ENCODE assay signal across 8 cellular contexts in the genomic region with DNA sequence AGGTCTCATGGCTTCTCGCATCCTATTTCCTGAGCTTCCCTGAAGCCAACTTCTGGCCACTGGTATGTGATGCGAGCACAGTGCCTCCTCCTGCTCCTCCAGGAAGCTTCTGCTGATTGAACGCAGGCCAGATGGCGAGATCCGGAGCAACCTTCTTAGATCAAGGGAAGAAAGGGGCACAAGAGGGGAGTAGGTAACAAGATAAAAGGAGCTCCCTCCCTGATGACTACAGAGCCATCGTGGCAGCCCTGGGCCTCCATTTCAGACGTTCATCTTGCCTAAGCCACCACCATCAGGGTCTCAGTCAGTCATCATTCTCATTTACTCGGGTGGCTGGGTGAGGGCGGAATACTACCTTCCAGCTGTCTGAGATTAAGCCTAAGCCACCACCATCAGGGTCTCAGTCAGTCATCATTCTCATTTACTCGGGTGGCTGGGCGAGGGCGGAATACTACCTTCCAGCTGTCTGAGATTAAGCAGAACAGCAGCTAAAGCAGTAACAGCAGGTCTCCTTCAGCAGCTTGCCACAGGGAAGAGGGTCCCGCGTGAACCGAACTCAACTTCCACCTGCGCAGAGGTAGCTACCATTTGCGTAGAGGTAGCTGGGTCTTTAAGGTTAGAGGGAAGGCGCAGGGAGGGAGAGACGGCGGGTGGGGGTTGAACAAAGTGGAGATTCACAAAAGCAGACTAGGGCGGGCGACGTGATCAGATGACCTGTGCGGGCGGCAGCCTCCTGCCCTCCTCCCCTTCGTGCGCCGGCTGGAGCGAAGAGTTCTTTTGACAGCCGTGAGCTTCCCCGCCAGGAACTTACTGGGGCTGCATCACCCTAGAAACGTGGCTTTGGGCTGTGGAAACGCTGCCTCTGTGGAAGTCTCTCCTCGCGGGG. TPM values are rescaled to one million over a fixed set of nuclear protein-coding genes. Genes with fewer than 3 reads are reported as not detected.
DNase-seq lines count a peak whose midpoint lies in the region; ATAC-seq and TF ChIP-seq lines count a peak whose summit lies in the region.

No MANE protein-coding gene starts in this region.

- peak overlapping the region; percentile 93 to 97 (median 96) for H3K27ac Mint-ChIP-seq in naive B cell

- ATAC-seq in HG02852 (IDR thresholded peaks at IDR 0.05; ENCODE audit: unreplicated experiment) = peak; percentile 60
- peak; percentile 49 to 52 for ATAC-seq in naive B cell (ENCODE audit: low read depth in 2 of 2)
- peak; percentile 53 for ATAC-seq in stimulated activated naive CD8-positive, alpha-beta T cell treated with anti-CD3 and anti-CD28 coated beads, Interleukin-15, Interleukin-2, amounts not matched to agents 100 U/mL and 50 U/mL, for 24 hours

- DNase-seq in NCI-H1092 treated with DMSO at 0.1 percent for 48 hours (lab: John Stamatoyannopoulos, UW) (peak; percentile 33), NCI-H1092 (lab: John Stamatoyannopoulos, UW) (no peak), NCI-H446 treated with DMSO at 0.1 percent for 48 hours (lab: John Stamatoyannopoulos, UW) (peak; percentile 11), epithelial cell of proximal tubule (ENCODE audit: low read depth) (no peak), naive B cell (peak; percentile 68)
- peak; percentile 80 for DNase-seq in activated CD8-positive, alpha-beta memory T cell treated with anti-CD3 and anti-CD28 coated beads, Interleukin-2, amount 50 U/mL, for 48 hours
- no peak for DNase-seq in stimulated activated naive CD8-positive, alpha-beta T cell treated with anti-CD3 and anti-CD28 coated beads, Interleukin-15, Interleukin-2, amounts not matched to agents 100 U/mL and 50 U/mL, for 24 hours

- no peak for TF ChIP-seq CTCF in epithelial cell of proximal tubule (conservative IDR thresholded peaks at IDR 0.05; ENCODE audit: low read depth, low read length)

- H3K4me1 Mint-ChIP-seq in naive B cell = peaks cover 37 to 51% (median 43%) of the 10 kb centered on the region in 3 donors

- peak overlapping the region; percentile 74 for H3K4me3 ChIP-seq in epithelial cell of proximal tubule (ENCODE audit: low read depth, low read length)

- H3K36me3 Mint-ChIP-seq in naive B cell = peaks cover 11 to 15% of the 10 kb centered on the region in 2 donors

- H3K27me3 Mint-ChIP-seq in naive B cell = no peaks in the 10 kb centered on the region

- peak overlapping the region; percentile 88 to 99 (median 98) for H3K4me3 Mint-ChIP-seq in naive B cell

- peaks cover 0 to 7% (median 2%) of the 10 kb centered on the region in 7 donors for H3K9me3 Mint-ChIP-seq in naive B cell

RNA-seq across cellular contexts. Expression of a gene that starts 27.9 kb away (rescaled TPM):
- total RNA-seq in epithelial cell of proximal tubule = 71.7 and 79.6 TPM in 2 replicates
- 100 to 1,000 TPM in 2 of 6 donors, 10 to 100 TPM in 4; 71.9 to 121 (median 84.2) TPM for polyA plus RNA-seq in naive B cell (ENCODE audit: low read depth in 6 of 6)

RNA-seq across cellular contexts. Expression of a gene that starts 30.6 kb away (rescaled TPM):
- total RNA-seq in epithelial cell of proximal tubule = 10.4 and 12.4 TPM in 2 replicates
- 10 to 100 TPM; 12.1 to 26.5 (median 22.5) TPM for polyA plus RNA-seq in naive B cell (ENCODE audit: low read depth in 6 of 6)

Comparison
In these comparisons a context has a peak if more than half of its experiments do, and no peak if none do; other contexts are left out.
1. DNase-seq: peak in NCI-H1092 treated with DMSO at 0.1 percent for 48 hours (single experiment), NCI-H446 treated with DMSO at 0.1 percent for 48 hours (single experiment), activated CD8-positive, alpha-beta memory T cell treated with anti-CD3 and anti-CD28 coated beads, Interleukin-2, amount 50 U/mL, for 48 hours (single experiment) and naive B cell (single experiment); none in NCI-H1092 (single experiment), epithelial cell of proximal tubule (single experiment) and stimulated activated naive CD8-positive, alpha-beta T cell treated with anti-CD3 and anti-CD28 coated beads, Interleukin-15, Interleukin-2, amounts not matched to agents 100 U/mL and 50 U/mL, for 24 hours (single experiment).
2. Peak in every context shown above with its lines, with median percentiles within 50 percentile points of each other: ATAC-seq.